ENCODE assay signal across 11 cellular contexts in the genomic region with DNA sequence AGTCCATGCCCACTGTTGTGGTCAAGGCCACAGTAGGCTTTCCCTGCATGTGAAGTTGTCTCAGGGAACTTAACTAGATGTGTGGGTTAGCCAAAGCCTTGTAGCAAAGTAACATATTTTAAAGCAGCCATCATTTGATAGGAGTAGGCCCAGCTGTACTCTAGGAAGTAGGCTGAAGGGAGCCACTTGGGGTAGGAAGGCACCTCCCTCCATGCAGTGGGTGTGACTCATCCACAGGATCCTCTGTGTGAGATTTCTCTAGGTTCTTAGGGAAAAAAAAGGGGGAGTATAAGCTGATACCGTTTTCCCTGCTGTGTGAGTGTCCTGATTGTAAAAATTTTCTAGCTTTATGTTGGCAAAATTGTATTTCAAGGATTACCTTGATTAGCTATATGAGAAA. TPM values are rescaled to one million over a fixed set of nuclear protein-coding genes. Genes with fewer than 3 reads are reported as not detected.
DNase-seq lines count a peak whose midpoint lies in the region; ATAC-seq, FAIRE-seq and TF ChIP-seq lines count a peak whose summit lies in the region.
"Had no signal": no experiment of that assay in that cellular context is flagged by ENCODE, and none has a peak within 500 bp of the region (broad histone marks: within the 10 kb centered on the region; RNA-seq: fewer than 3 reads in every experiment).

No MANE protein-coding gene starts in this region.

- peaks cover 4% of the 10 kb centered on the region for H3K4me1 ChIP-seq in mammary epithelial cell (ENCODE audit: insufficient read depth, low read length)
- peaks cover 44% of the 10 kb centered on the region for H3K4me1 ChIP-seq in HepG2 (ENCODE audit: insufficient read depth, low read length)

- peaks cover 94% of the 10 kb centered on the region for H3K79me2 ChIP-seq in mammary epithelial cell (ENCODE audit: insufficient read depth, low read length)
- peaks cover 74% of the 10 kb centered on the region for H3K79me2 ChIP-seq in HepG2 (ENCODE audit: insufficient read depth, low read length)

- ATAC-seq in HepG2, result no peak
- ATAC-seq: GM23338 had no signal

- H2AFZ ChIP-seq in mammary epithelial cell (ENCODE audit: low read depth, low read length), result no peak overlapping the region
- no peak overlapping the region for H2AFZ ChIP-seq in HepG2 (ENCODE audit: low read length)
- H2AFZ ChIP-seq: GM23338 had no signal

- H3K27me3 ChIP-seq in mammary epithelial cell (ENCODE audit: insufficient read depth, low read length), result no peaks in the 10 kb centered on the region
- H3K27me3 ChIP-seq in HepG2 (ENCODE audit: control insufficient read depth in 1 of 2, insufficient read depth in 2 of 2, low read length in 2 of 2), result no peaks in the 10 kb centered on the region

- H3K4me3 ChIP-seq in mammary epithelial cell (replicated peaks in 1 of 3; ENCODE audit: insufficient read depth in 1 of 3, low read depth in 2 of 3, low read length in 3 of 3) (no peak overlapping the region), HepG2 (replicated peaks in 1 of 3; ENCODE audit: insufficient read depth in 1 of 3, low read depth in 2 of 3, low read length in 3 of 3) (no peak overlapping the region)
- H3K4me3 ChIP-seq: GM23338 had no signal

- peaks cover 5% of the 10 kb centered on the region for H3K36me3 ChIP-seq in mammary epithelial cell (ENCODE audit: insufficient read depth, low read length)
- H3K36me3 ChIP-seq in HepG2 (replicated peaks in 1 of 2; ENCODE audit: control insufficient read depth in 1 of 2, insufficient read depth in 2 of 2, low read length in 2 of 2), result peaks cover 12 to 43% of the 10 kb centered on the region in 2 experiments

- H3K9ac ChIP-seq in mammary epithelial cell (ENCODE audit: insufficient read depth, low read length), result no peak overlapping the region
- H3K9ac ChIP-seq in HepG2 (ENCODE audit: insufficient read depth, low read depth, low read length), result no peak overlapping the region

- TF ChIP-seq RAD21 in HepG2 (CRISPR knock-in tag; IDR thresholded peaks at IDR 0.05), result no peak

- H3K4me2 ChIP-seq in mammary epithelial cell (ENCODE audit: insufficient read depth, low read depth, low read length), result no peak overlapping the region
- no peak overlapping the region for H3K4me2 ChIP-seq in HepG2 (ENCODE audit: low read depth, low read length)
- H3K4me2 ChIP-seq: GM23338 had no signal

- TF ChIP-seq CTCF in mammary epithelial cell (conservative IDR thresholded peaks at IDR 0.05 in 1 of 2, IDR thresholded peaks at IDR 0.05 in 1 of 2; ENCODE audit: extremely low read depth in 1 of 2, insufficient read depth in 1 of 2, low read depth in 1 of 2, low read length in 2 of 2) (no peak), HepG2 (CRISPR knock-in tag; IDR thresholded peaks at IDR 0.05) (no peak)

- POLR2A ChIA-PET in HepG2 (lab: Yijun Ruan, JAX), result interaction anchor here (1.4 to 1.5 kb wide), 2 partner anchors 34 to 45 kb away, joined by 3 read pairs; a partner anchor contains a TSS

- FAIRE-seq in HepG2 (lab: Jason Lieb, UNC), result no peak
- FAIRE-seq: endometrium had no signal

- H3K27ac ChIP-seq in mammary epithelial cell (ENCODE audit: insufficient read depth, low read depth, low read length) (no peak overlapping the region), HepG2 (ENCODE audit: extremely low read length, insufficient read depth, low read length) (no peak overlapping the region)

- H3K9me3 ChIP-seq in mammary epithelial cell (replicated peaks; ENCODE audit: insufficient read depth, low read length) (no peaks in the 10 kb centered on the region), HepG2 (ENCODE audit: low read length) (no peaks in the 10 kb centered on the region)

- BruUV-seq in mammary epithelial cell (replicated peaks; lab: Mats Ljungman, UMichigan) (no TSS peak), HepG2 (replicated peaks; lab: Mats Ljungman, UMichigan) (no TSS peak)

- H4K20me1 ChIP-seq in mammary epithelial cell (ENCODE audit: insufficient read depth, low read length) (no peaks in the 10 kb centered on the region), HepG2 (ENCODE audit: insufficient read depth, low read length) (peaks cover 12% of the 10 kb centered on the region; the same call in 1 of the 2 replicates)

- intact Hi-C loops in mammary epithelial cell (cut with micrococcal nuclease), result no loop called here
- intact Hi-C loops in HepG2 (cut with micrococcal nuclease; ENCODE audit: unreplicated experiment), result loop anchor here (5.0 kb wide), 1 partner anchor 441 kb away; no protein-coding TSS in a partner anchor

- dilution Hi-C loops in mammary epithelial cell (cut with HindIII; ENCODE audit: low sequenced_read_pairs), result no loop called here

- no peak for TF ChIP-seq POLR2A in HepG2 (IDR thresholded peaks at IDR 0.05; ENCODE audit: insufficient read depth in 1 of 2, low read depth in 2 of 2, low read length in 2 of 2)

- WGBS in mammary epithelial cell (ENCODE audit: low coverage, missing lambda C conversion rate), result 64% methylated on average over 1 of the region's 1 CpG
- whole genome bisulfite sequencing in HepG2 (ENCODE audit: low lambda C conversion rate), result 97% methylated on average over 1 of the region's 1 CpG

- CTCF ChIA-PET in mammary epithelial cell (lab: Charles Lee; ENCODE audit: low non-redundant PET), result no interaction called here
- CTCF ChIA-PET in HepG2 (lab: Yijun Ruan, JAX; ENCODE audit: low intra/inter-chr PET ratio, low total read pairs), result no interaction called here

- no peak for TF ChIP-seq EP300 in HepG2 (IDR thresholded peaks at IDR 0.05; ENCODE audit: low read depth in 2 of 2, low read length in 2 of 2)
- no peak for TF ChIP-seq EP300 in HepG2 (CRISPR knock-in tag; IDR thresholded peaks at IDR 0.05; ENCODE audit: borderline replicate concordance)

- in situ Hi-C loops in mammary epithelial cell (cut with MboI; ENCODE audit: low sequenced_read_pairs in 2 of 2), result loop anchor here in 1 of 2 donors (10.0 kb wide), 1 partner anchor 179 kb away; no protein-coding TSS in a partner anchor
- in situ Hi-C loops in HepG2 (cut with HindIII; ENCODE audit: extremely low pct_ligation_motif_present, low pct_unique_long_range_greater_than_20kb), result no loop called here

- DNase-seq in AG08395 (ENCODE audit: low spot score) (peak; percentile 86), HK-2 (ENCODE audit: unreplicated experiment) (peak; percentile 31), mammary epithelial cell (peak; percentile 42), HepG2 (ENCODE audit: low spot score) (no peak), superior temporal gyrus (ENCODE audit: extremely low spot score) (no peak), T-helper 2 cell (no peak), amniotic stem cell (lab: John Stamatoyannopoulos, UW) (no peak)
- no peak for DNase-seq in effector CD4-positive, alpha-beta T cell
- DNase-seq: activated T-cell treated with anti-CD3 and anti-CD28 coated beads, Interleukin-2, amount 50 U/mL, for 1 hour had no signal

TF ChIP-seq in HepG2, 621 proteins besides CTCF, POLR2A, EP300 and RAD21:
- TF ChIP-seq FOSL2 (CRISPR knock-in tag; IDR thresholded peaks at IDR 0.05) (peak; percentile 43), HNRNPK (IDR thresholded peaks at IDR 0.05; ENCODE audit: low read depth, low read length, poor library complexity, severe bottlenecking) (no peak)
TF ChIP-seq in HepG2: peak in this region for 1.

RNA-seq across cellular contexts. Expression of a gene that starts 44.7 kb away (rescaled TPM):
- total RNA-seq in mammary epithelial cell (10 to 100 TPM; 14.7 to 52.8 TPM), HepG2 (2016; rRNA removed; fragmentation: Illumina TruSeq; extraction: Trizol) (18.6 and 39.5 TPM in 2 replicates)
- polyA plus RNA-seq in mammary epithelial cell (33.2 TPM), HepG2 (2011; rRNA removed) (40.5 and 48.5 TPM in 2 replicates)
- 21.3 TPM for polyA minus RNA-seq in mammary epithelial cell
- 8.4 and 10.3 TPM in 2 replicates for total RNA-seq in HepG2 (2016; cell fraction: cytosol; rRNA removed; fragmentation: Illumina TruSeq; extraction: Trizol; ENCODE audit: low read depth)
- total RNA-seq in HepG2 (2016; cell fraction: insoluble cytoplasmic fraction; rRNA removed; fragmentation: Illumina TruSeq; extraction: Trizol), result 17.8 and 34.8 TPM in 2 replicates
- 22.3 and 22.4 TPM in 2 replicates for total RNA-seq in HepG2 (2016; cell fraction: membrane; rRNA removed; fragmentation: Illumina TruSeq; extraction: Trizol)
- 26.5 and 27.8 TPM in 2 replicates for total RNA-seq in HepG2 (2016; cell fraction: nucleus; rRNA removed; fragmentation: Illumina TruSeq; extraction: Trizol)
- polyA plus RNA-seq in HepG2 (2011; cell fraction: cytosol; rRNA removed), result 28.8 and 43.5 TPM in 2 replicates
- polyA plus RNA-seq in HepG2 (2011; cell fraction: nucleus; rRNA removed), result 25.8 and 29.7 TPM in 2 replicates
- 65.3 and 69.0 TPM in 2 replicates for polyA plus RNA-seq in HepG2 (2012)
- polyA plus RNA-seq in HepG2 (2016; cell fraction: cytosol; fragmentation: Illumina TruSeq; extraction: Trizol; ENCODE audit: low read depth), result 10.2 and 12.1 TPM in 2 replicates
- 58.7 and 72.2 TPM in 2 replicates for polyA plus RNA-seq in HepG2 (2016; cell fraction: insoluble cytoplasmic fraction; fragmentation: Illumina TruSeq; extraction: Trizol; ENCODE audit: low read depth)
- 23.4 and 25.9 TPM in 2 replicates for polyA plus RNA-seq in HepG2 (2016; cell fraction: membrane; fragmentation: Illumina TruSeq; extraction: Trizol; ENCODE audit: low read depth)
- polyA plus RNA-seq in HepG2 (2016; cell fraction: nucleus; fragmentation: Illumina TruSeq; extraction: Trizol; ENCODE audit: insufficient read depth, low read depth), result 58.8 and 66.1 TPM in 2 replicates
- polyA minus RNA-seq in HepG2 (2011; rRNA and poly(A)+ RNA removed; ENCODE audit: low replicate concordance), result 31.5 and 42.0 TPM in 2 replicates
- polyA minus RNA-seq in HepG2 (2011; cell fraction: cytosol; rRNA and poly(A)+ RNA removed), result 26.7 and 39.2 TPM in 2 replicates
- 50.6 and 58.1 TPM in 2 replicates for polyA minus RNA-seq in HepG2 (2011; cell fraction: nucleus; rRNA and poly(A)+ RNA removed)

Comparison
In these comparisons a context has a peak if more than half of its experiments do, and no peak if none do; other contexts are left out.
1. DNase-seq: peak in AG08395 (single experiment), HK-2 (single experiment) and mammary epithelial cell (single experiment); none in HepG2 (single experiment), superior temporal gyrus (single experiment), effector CD4-positive, alpha-beta T cell (single experiment), T-helper 2 cell (0 of 5) and amniotic stem cell (single experiment).